Comparison of ENCODE assay signal across 32 cellular contexts in the genomic region with DNA sequence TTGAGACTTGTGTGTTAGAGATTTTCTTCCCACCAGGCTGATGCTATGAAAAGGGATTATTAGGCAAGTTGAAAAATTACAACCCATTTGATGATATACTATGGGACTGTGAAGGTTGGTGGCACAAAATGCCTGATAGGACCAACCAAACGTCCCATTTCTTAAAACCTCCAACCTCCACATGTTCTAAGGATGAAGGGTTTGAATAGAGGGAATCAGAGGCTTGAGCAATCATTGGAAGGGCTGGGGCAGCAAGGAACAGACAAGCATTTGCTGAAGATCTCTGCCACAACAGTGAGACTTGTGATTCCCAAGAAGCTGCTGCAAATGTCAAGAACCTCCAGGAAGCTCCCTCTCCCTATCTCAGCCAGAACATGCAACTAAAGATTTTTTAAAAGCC.
"Had no signal": no experiment of that assay in that cellular context is flagged by ENCODE, and none has a peak within 500 bp of the region (broad histone marks: within the 10 kb centered on the region; RNA-seq: fewer than 3 reads in every experiment).

No MANE protein-coding gene starts in this region.

- H3K9me3 ChIP-seq: adrenal gland, Peyer's patch, SJSA1, SK-N-SH had no signal

- ATAC-seq: activated CD4-positive, alpha-beta T cell treated with anti-CD3 and anti-CD28 coated beads for 36 hours; activated CD4-positive, CD25-positive, alpha-beta regulatory T cell treated with anti-CD3 and anti-CD28 coated beads, Interleukin-2, amount 50 U/mL, for 24 hours; activated CD8-positive, alpha-beta T cell treated with anti-CD3 and anti-CD28 coated beads, Interleukin-2, amount 10 ng/mL, durations not matched to agents 7 days and 5 days; activated naive CD4-positive, alpha-beta T cell treated with anti-CD3 and anti-CD28 coated beads, Interleukin-2, amount 50 U/mL, for 72 hours; K562; PC-3; WTC11 had no signal

- H3K4me3 ChIP-seq: adrenal gland, K562, Peyer's patch, SJSA1 had no signal

- FAIRE-seq: K562, TTC549 had no signal

- H3K4me3 Mint-ChIP-seq: activated CD4-positive, alpha-beta T cell treated with anti-CD3 and anti-CD28 coated beads for 36 hours; activated CD4-positive, alpha-beta T cell treated with anti-CD3 and anti-CD28 coated beads, Interleukin-2, amount 10 ng/mL, durations not matched to agents 7 days and 5 days; activated CD8-positive, alpha-beta T cell treated with anti-CD3 and anti-CD28 coated beads, Interleukin-2, amount 10 ng/mL, durations not matched to agents 7 days and 5 days; activated T-cell treated with anti-CD3 and anti-CD28 coated beads, Interleukin-2, amount 50 U/mL, for 24 hours; T-helper 1 cell treated with Interleukin-12 subunit alpha and Interleukin-12 subunit beta and Interleukin-4 antibody, amounts not matched to agents 30 μg/mL and 1 μg/mL, for 36 hours; T-helper 2 cell treated with Interferon-gamma antibody and Interleukin-4, amounts not matched to agents 5 μg/mL and 100 μg/mL, for 36 hours; WTC11 had no signal

- H3K9me2 ChIP-seq: SK-N-SH had no signal

- H3K27ac ChIP-seq: adrenal gland, Peyer's patch, SJSA1 had no signal

- H3K36me3 ChIP-seq: adrenal gland, Peyer's patch, SJSA1 had no signal

- H3K4me1 Mint-ChIP-seq: activated CD4-positive, alpha-beta T cell treated with anti-CD3 and anti-CD28 coated beads for 36 hours; activated CD4-positive, alpha-beta T cell treated with anti-CD3 and anti-CD28 coated beads, Interleukin-2, amount 10 ng/mL, durations not matched to agents 7 days and 5 days had no signal

- DNase-seq: activated CD4-positive, alpha-beta T cell treated with anti-CD3 and anti-CD28 coated beads for 36 hours; activated CD4-positive, alpha-beta T cell treated with anti-CD3 and anti-CD28 coated beads, Interleukin-2, amount 10 ng/mL, durations not matched to agents 7 days and 5 days; activated CD4-positive, alpha-beta T cell treated with anti-CD3 and anti-CD28 coated beads, Interleukin-2, amount 50 U/mL, for 48 hours; activated CD8-positive, alpha-beta T cell treated with anti-CD3 and anti-CD28 coated beads, Interleukin-2, amount 10 ng/mL, durations not matched to agents 7 days and 5 days; activated gamma-delta T cell; activated naive CD4-positive, alpha-beta T cell treated with Interleukin-2 at 50 U/mL for 16 hours; activated T-cell treated with anti-CD3 and anti-CD28 coated beads, Interleukin-2, amount 50 U/mL, for 24 hours; NCI-H1105; NCI-H1417 treated with DMSO at 0.1 percent for 48 hours; NCI-H187 treated with DMSO at 0.1 percent for 48 hours; NCI-H2081; NCI-H2171 treated with DMSO at 0.1 percent for 48 hours; NCI-H2227 treated with DMSO at 0.1 percent for 48 hours; NCI-H446; NCI-H510A treated with DMSO at 0.1 percent for 48 hours; NCI-H526 treated with DMSO at 0.1 percent for 48 hours; NCI-H774; Peyer's patch; RPMI8226; SHP77 treated with DMSO at 0.1 percent for 48 hours; SK-N-SH had no signal

- H3K4me1 ChIP-seq: Peyer's patch, SJSA1 had no signal

- H3K27me3 ChIP-seq: adrenal gland, Peyer's patch, SJSA1 had no signal

- H3K27ac Mint-ChIP-seq: activated CD4-positive, alpha-beta T cell treated with anti-CD3 and anti-CD28 coated beads for 36 hours; activated CD4-positive, alpha-beta T cell treated with anti-CD3 and anti-CD28 coated beads, Interleukin-2, amount 10 ng/mL, durations not matched to agents 7 days and 5 days; activated CD8-positive, alpha-beta T cell treated with anti-CD3 and anti-CD28 coated beads, Interleukin-2, amount 10 ng/mL, durations not matched to agents 7 days and 5 days; activated naive CD4-positive, alpha-beta T cell treated with anti-CD3 and anti-CD28 coated beads, Interleukin-2, amount 50 U/mL, for 72 hours; activated T-cell treated with anti-CD3 and anti-CD28 coated beads, Interleukin-2, amount 50 U/mL, for 24 hours; activated T-helper 2 cell treated with anti-CD3 and anti-CD28 coated beads, Interferon-gamma antibody, Interleukin-2, Interleukin-4, amounts not matched to agents 10 μg/mL and 5 μg/mL and 100 μg/mL, durations not matched to agents 14 hours and 24 hours and 36 hours; T-helper 1 cell treated with Interleukin-12 subunit alpha and Interleukin-12 subunit beta and Interleukin-4 antibody, amounts not matched to agents 30 μg/mL and 1 μg/mL, for 36 hours; T-helper 2 cell treated with Interferon-gamma antibody and Interleukin-4, amounts not matched to agents 5 μg/mL and 100 μg/mL, for 36 hours; WTC11 had no signal

- H3K4me2 ChIP-seq: SK-N-SH had no signal

- H3K9ac ChIP-seq: SK-N-SH had no signal
